In genomic region chr10:113165643-113166042, GRCh38 we compare ENCODE assay signal across 17 cellular contexts.
DNase-seq lines count a peak whose midpoint lies in the region; ATAC-seq and TF ChIP-seq lines count a peak whose summit lies in the region.
"Had no signal": no experiment of that assay in that cellular context is flagged by ENCODE, and none has a peak within 500 bp of the region (broad histone marks: within the 10 kb centered on the region; RNA-seq: fewer than 3 reads in every experiment).

No MANE protein-coding gene starts in this region.

- no peak overlapping the region for H4K8ac ChIP-seq in neuronal stem cell (ENCODE audit: low read depth, low read length)

- POLR2A ChIA-PET in HEK293 (lab: Yijun Ruan, JAX) = interaction anchor here (0.7 kb wide), 1 partner anchor 397 kb away, joined by 4 read pairs; no protein-coding TSS in a partner anchor

- ATAC-seq in HG02678 (IDR thresholded peaks at IDR 0.05; ENCODE audit: unreplicated experiment) = no peak

- H3K18ac ChIP-seq in neuronal stem cell (ENCODE audit: low read length) = peak overlapping the region; percentile 9

- DNase-seq in ELF-1 (ENCODE audit: low read depth, low spot score) (peak; percentile 32), glutamatergic neuron (no peak), neuronal stem cell (ENCODE audit: low spot score) (no peak), EL (no peak), occipital lobe (lab: John Stamatoyannopoulos, UW) (no peak)
- DNase-seq: 8988T; AML-193; Caco-2; CD8-positive, alpha-beta memory T cell; DND-41; GM23248; HCEC 1CT; KG1 had no signal

- H3K14ac ChIP-seq in neuronal stem cell (ENCODE audit: low read length) = no peak overlapping the region

- no peak overlapping the region for H2BK120ac ChIP-seq in neuronal stem cell (ENCODE audit: low read depth, low read length)

- H3K27me3 ChIP-seq in neuronal stem cell (ENCODE audit: control insufficient read depth in 3 of 3, insufficient read depth in 3 of 3, low read depth in 1 of 3, low read length in 3 of 3) = no peaks in the 10 kb centered on the region
- H3K27me3 ChIP-seq: BLaER1 had no signal

- H3K27me3 Mint-ChIP-seq in glutamatergic neuron (ENCODE audit: unreplicated experiment) = peaks cover 2% of the 10 kb centered on the region

- no CpG with 5 or more reads among the region's 21 CpGs for WGBS in neuronal stem cell (ENCODE audit: extremely low coverage in 2 of 2, insufficient read length in 2 of 2, insufficient replicate concordance in 1 of 2), 2 donors

- no peaks in the 10 kb centered on the region for H3K36me3 Mint-ChIP-seq in glutamatergic neuron (ENCODE audit: unreplicated experiment)

- H3K4me1 Mint-ChIP-seq in glutamatergic neuron (ENCODE audit: low read depth, unreplicated experiment) = peaks cover 3% of the 10 kb centered on the region

- H3K4ac ChIP-seq in neuronal stem cell (ENCODE audit: low read length) = no peak overlapping the region

- TF ChIP-seq CTCF in HEK293 (tag by site-specific recombination; IDR thresholded peaks at IDR 0.05) (no peak), glutamatergic neuron (IDR thresholded peaks at IDR 0.05; ENCODE audit: partially characterized antibody, unreplicated experiment) (no peak)

- H3K4me3 ChIP-seq in HEK293 (ENCODE audit: low read depth, low read length) (no peak overlapping the region), neuronal stem cell (ENCODE audit: low read length in 2 of 2) (no peak overlapping the region)
- H3K4me3 ChIP-seq: BLaER1, GM23248 had no signal

- no peak overlapping the region for H3K23ac ChIP-seq in neuronal stem cell (ENCODE audit: low read depth, low read length, poor library complexity)

- no peak overlapping the region for H2BK5ac ChIP-seq in neuronal stem cell (ENCODE audit: low read length)

- no peak overlapping the region for H2BK15ac ChIP-seq in neuronal stem cell (ENCODE audit: low read length)

- no peak overlapping the region for H4K91ac ChIP-seq in neuronal stem cell (ENCODE audit: low read depth, low read length, poor library complexity)

- H3K9ac ChIP-seq in neuronal stem cell (ENCODE audit: low read depth, low read length, poor library complexity) = peak overlapping the region; percentile 18
- H3K9ac ChIP-seq: BLaER1, GM23248 had no signal

- H3K9me3 Mint-ChIP-seq in glutamatergic neuron (ENCODE audit: unreplicated experiment) = peaks cover 5% of the 10 kb centered on the region
- H3K9me3 Mint-ChIP-seq: CD8-positive, alpha-beta memory T cell; IgD-negative memory B cell had no signal

- peaks cover 10% of the 10 kb centered on the region for H3K4me1 ChIP-seq in HEK293 (ENCODE audit: control insufficient read depth, insufficient read depth, low read length)
- peaks cover 0 to 16% of the 10 kb centered on the region in 2 donors for H3K4me1 ChIP-seq in neuronal stem cell (ENCODE audit: control insufficient read depth in 2 of 2, insufficient read depth in 1 of 2, low read depth in 1 of 2, low read length in 2 of 2)
- H3K4me1 ChIP-seq: Caco-2 had no signal

- CTCF ChIA-PET in HEK293 (lab: Yijun Ruan, JAX) = interaction anchor here (0.6 to 0.7 kb wide), 2 partner anchors 8 to 591 kb away, joined by 5 to 10 read pairs; no protein-coding TSS in a partner anchor

- H3K36me3 ChIP-seq in HEK293 (ENCODE audit: control insufficient read depth in 2 of 2, insufficient read depth in 1 of 2, low read length in 2 of 2) (peaks cover 3 to 21% of the 10 kb centered on the region in 2 experiments; a peak in 2 of 3 replicates), neuronal stem cell (replicated peaks in 1 of 2; ENCODE audit: control insufficient read depth in 2 of 2, insufficient read depth in 2 of 2, low read length in 2 of 2) (peaks cover 10 to 74% of the 10 kb centered on the region in 2 donors)

- no peak overlapping the region for H2AFZ ChIP-seq in neuronal stem cell (ENCODE audit: low read length)
- H2AFZ ChIP-seq: GM23248 had no signal

- peak overlapping the region; percentile 35 for H2AK5ac ChIP-seq in neuronal stem cell (ENCODE audit: low read depth, low read length)

- H3K4me3 Mint-ChIP-seq in glutamatergic neuron (ENCODE audit: unreplicated experiment) = no peak overlapping the region
- H3K4me3 Mint-ChIP-seq: CD8-positive, alpha-beta memory T cell; IgD-negative memory B cell had no signal

- H3K27ac Mint-ChIP-seq in glutamatergic neuron (ENCODE audit: unreplicated experiment) = peak overlapping the region; percentile 28
- H3K27ac Mint-ChIP-seq: CD8-positive, alpha-beta memory T cell; IgD-negative memory B cell had no signal

- no peak overlapping the region for H3K27ac ChIP-seq in HEK293 (ENCODE audit: extremely low read depth, low read depth, low read length)
- H3K27ac ChIP-seq in neuronal stem cell (replicated peaks; ENCODE audit: low read length) = no peak overlapping the region
- H3K27ac ChIP-seq: BLaER1, GM23248 had no signal

- H3K79me1 ChIP-seq in neuronal stem cell (ENCODE audit: low read depth, low read length) = no peaks in the 10 kb centered on the region

- H3K9me3 ChIP-seq in HEK293 (ENCODE audit: control insufficient read depth, insufficient read depth, low read depth, low read length) (no peaks in the 10 kb centered on the region), neuronal stem cell (replicated peaks in 1 of 2; ENCODE audit: control insufficient read depth in 2 of 2, insufficient read depth in 1 of 2, low read depth in 1 of 2, low read length in 2 of 2) (no peaks in the 10 kb centered on the region)
- H3K9me3 ChIP-seq: BLaER1, Caco-2 had no signal

- H2BK12ac ChIP-seq in neuronal stem cell (ENCODE audit: low read length) = no peak overlapping the region

- no peak overlapping the region for H3K4me2 ChIP-seq in neuronal stem cell (ENCODE audit: insufficient read depth, low read length, poor library complexity, severe bottlenecking)
- H3K4me2 ChIP-seq: BLaER1 had no signal

TF ChIP-seq in HEK293, 187 proteins besides CTCF, POLR2A, EP300 and RAD21:
- TF ChIP-seq ZFHX2 (tag by site-specific recombination; conservative IDR thresholded peaks at IDR 0.05) (peak; percentile 23; the same call in 1 of the 2 replicates), EGR2 (tag by site-specific recombination; IDR thresholded peaks at IDR 0.05; ENCODE audit: low read depth) (0 out of 2 replicates have a peak, but pooled peaks have one; percentile 18), ZNF248 (tag by site-specific recombination; IDR thresholded peaks at IDR 0.05) (no peak)
